ENCODE assay signal across 21 cellular contexts in genomic region chr11:109978895-109979294, GRCh38.
DNase-seq lines count a peak whose midpoint lies in the region; ATAC-seq and TF ChIP-seq lines count a peak whose summit lies in the region.
"Had no signal": no experiment of that assay in that cellular context is flagged by ENCODE, and none has a peak within 500 bp of the region (broad histone marks: within the 10 kb centered on the region; RNA-seq: fewer than 3 reads in every experiment).

No MANE protein-coding gene starts in this region.

- no peak overlapping the region for H3K4ac ChIP-seq in trophoblast cell (ENCODE audit: low read depth, low read length)

- H3K36me3 ChIP-seq in trophoblast cell (ENCODE audit: control insufficient read depth in 1 of 2, insufficient read depth in 2 of 2, low read length in 2 of 2) = no peaks in the 10 kb centered on the region
- no peaks in the 10 kb centered on the region for H3K36me3 ChIP-seq in heart right ventricle
- H3K36me3 ChIP-seq: SJCRH30 had no signal

- H3K4me1 ChIP-seq in trophoblast cell (ENCODE audit: control insufficient read depth in 1 of 2, insufficient read depth in 2 of 2, low read length in 2 of 2) (no peaks in the 10 kb centered on the region), heart right ventricle (peaks cover 0 to under 1% (median 0%) of the 10 kb centered on the region in 9 donors)
- H3K4me1 ChIP-seq: A549, SJCRH30 had no signal

- intact Hi-C loops in heart right ventricle (cut with DNase I) = loop anchor here in 1 of 10 donors (10.0 kb wide), 1 partner anchor 116 kb away; the partner anchor contains the start of gene ZC3H12C
- intact Hi-C loops in posterior cingulate gyrus (cut with DNase I) = no loop called here

- H3K4me2 ChIP-seq in trophoblast cell (ENCODE audit: low read length) = no peak overlapping the region
- H3K4me2 ChIP-seq: A549, KMS-11 had no signal

- TF ChIP-seq CTCF in heart right ventricle (IDR thresholded peaks at IDR 0.05) = no peak

- H4K8ac ChIP-seq in trophoblast cell (ENCODE audit: low read depth, low read length) = no peak overlapping the region

- H3K18ac ChIP-seq in trophoblast cell (ENCODE audit: low read length) = no peak overlapping the region

- no peak overlapping the region for H3K27ac Mint-ChIP-seq in T-cell
- H3K27ac Mint-ChIP-seq: B cell had no signal

- no peak overlapping the region for H3K4me3 Mint-ChIP-seq in T-cell
- H3K4me3 Mint-ChIP-seq: B cell, CD14-positive monocyte had no signal

- H3K9ac ChIP-seq in trophoblast cell (ENCODE audit: low read length) = no peak overlapping the region
- H3K9ac ChIP-seq: KMS-11 had no signal

- H3K79me2 ChIP-seq in trophoblast cell (ENCODE audit: control insufficient read depth, insufficient read depth, low read length, poor library complexity) = no peaks in the 10 kb centered on the region

- WGBS in trophoblast cell (ENCODE audit: extremely low coverage, insufficient coverage, insufficient read length) = no CpG with 5 or more reads among the region's 2 CpGs
- 92 to 94% methylated on average over 2 of the region's 2 CpGs for WGBS in heart right ventricle, 2 donors

- no peaks in the 10 kb centered on the region for H3K9me3 Mint-ChIP-seq in T-cell

- no peaks in the 10 kb centered on the region for H3K79me1 ChIP-seq in trophoblast cell (ENCODE audit: low read length)

- H4K91ac ChIP-seq in trophoblast cell (ENCODE audit: low read depth, low read length) = no peak overlapping the region

- H2BK12ac ChIP-seq in trophoblast cell (ENCODE audit: low read length) = no peak overlapping the region

- H3K4me3 ChIP-seq in trophoblast cell (ENCODE audit: low read depth, low read length) (no peak overlapping the region), heart right ventricle (no peak overlapping the region)
- H3K4me3 ChIP-seq: A549, SJCRH30 had no signal

- POLR2A ChIA-PET in T-cell (lab: Charles Lee) = no interaction called here

- H3K14ac ChIP-seq in trophoblast cell (ENCODE audit: low read length) = no peak overlapping the region

- ATAC-seq in heart right ventricle (no peak), T-cell (replicated peaks in 1 of 4) (no peak)
- ATAC-seq: A549, HCT116 had no signal

- no peaks in the 10 kb centered on the region for H3K27me3 ChIP-seq in trophoblast cell (ENCODE audit: insufficient read depth, low read length)
- H3K27me3 ChIP-seq in heart right ventricle = no peaks in the 10 kb centered on the region
- H3K27me3 ChIP-seq: SJCRH30 had no signal

- no peaks in the 10 kb centered on the region for H3K36me3 Mint-ChIP-seq in T-cell

- H2BK5ac ChIP-seq in trophoblast cell (ENCODE audit: low read depth, low read length, poor library complexity) = no peak overlapping the region

- peaks cover 0 to 2% (median 0%) of the 10 kb centered on the region in 3 donors for H3K4me1 Mint-ChIP-seq in T-cell

- H3K27ac ChIP-seq in trophoblast cell (ENCODE audit: low read depth, low read length) (no peak overlapping the region), heart right ventricle (no peak overlapping the region)
- H3K27ac ChIP-seq: A549, KMS-11, SJCRH30 had no signal

- H2AFZ ChIP-seq in trophoblast cell (ENCODE audit: insufficient read depth, low read length, poor library complexity) = no peak overlapping the region

- peaks cover 0 to 13% of the 10 kb centered on the region in 2 donors for H3K27me3 Mint-ChIP-seq in T-cell

- no peak overlapping the region for H3K23ac ChIP-seq in trophoblast cell (ENCODE audit: low read length)

- H2BK120ac ChIP-seq in trophoblast cell (ENCODE audit: insufficient read depth, low read length, poor library complexity) = no peak overlapping the region

- H2AK5ac ChIP-seq in trophoblast cell (ENCODE audit: low read length) = no peak overlapping the region

- CTCF ChIA-PET in T-cell (lab: Charles Lee) = no interaction called here

- H4K12ac ChIP-seq in trophoblast cell (ENCODE audit: low read depth, low read length) = no peak overlapping the region

- H3K9me3 ChIP-seq in trophoblast cell (ENCODE audit: insufficient read depth, low read depth, low read length) (peaks cover 6% of the 10 kb centered on the region), heart right ventricle (peaks cover 0 to 7% (median 0%) of the 10 kb centered on the region in 11 donors)
- H3K9me3 ChIP-seq: A549, SJCRH30 had no signal

- peak; percentile 10 for DNase-seq in LHCN-M2 (ENCODE audit: low read depth)
- peak; percentile 15 for DNase-seq in amniotic epithelial cell (ENCODE audit: low read depth)
- peak; percentile 2 for DNase-seq in fibroblast of gingiva (ENCODE audit: low read depth)
- DNase-seq in trophoblast cell = peak; percentile 28 to 70
- no peak for DNase-seq in heart right ventricle
- DNase-seq in T-cell = no peak
- DNase-seq in posterior cingulate gyrus = no peak
- DNase-seq in activated naive CD4-positive, alpha-beta T cell (lab: John Stamatoyannopoulos, UW) = no peak
- DNase-seq: DMS53, GOT3, NCI-H1417, NCI-H1694 treated with DMSO at 0.1 percent for 48 hours, NCI-H2081 treated with DMSO at 0.1 percent for 48 hours, NCI-H446, NCI-H526, SJCRH30 had no signal

Comparison
In these comparisons a context has a peak if more than half of its experiments do, and no peak if none do; other contexts are left out.
1. DNase-seq: peak in LHCN-M2 (single experiment), amniotic epithelial cell (single experiment), fibroblast of gingiva (single experiment) and trophoblast cell (2 of 2); none in heart right ventricle (0 of 2), T-cell (0 of 34), posterior cingulate gyrus (0 of 10) and activated naive CD4-positive, alpha-beta T cell (0 of 4).